In the genomic region with DNA sequence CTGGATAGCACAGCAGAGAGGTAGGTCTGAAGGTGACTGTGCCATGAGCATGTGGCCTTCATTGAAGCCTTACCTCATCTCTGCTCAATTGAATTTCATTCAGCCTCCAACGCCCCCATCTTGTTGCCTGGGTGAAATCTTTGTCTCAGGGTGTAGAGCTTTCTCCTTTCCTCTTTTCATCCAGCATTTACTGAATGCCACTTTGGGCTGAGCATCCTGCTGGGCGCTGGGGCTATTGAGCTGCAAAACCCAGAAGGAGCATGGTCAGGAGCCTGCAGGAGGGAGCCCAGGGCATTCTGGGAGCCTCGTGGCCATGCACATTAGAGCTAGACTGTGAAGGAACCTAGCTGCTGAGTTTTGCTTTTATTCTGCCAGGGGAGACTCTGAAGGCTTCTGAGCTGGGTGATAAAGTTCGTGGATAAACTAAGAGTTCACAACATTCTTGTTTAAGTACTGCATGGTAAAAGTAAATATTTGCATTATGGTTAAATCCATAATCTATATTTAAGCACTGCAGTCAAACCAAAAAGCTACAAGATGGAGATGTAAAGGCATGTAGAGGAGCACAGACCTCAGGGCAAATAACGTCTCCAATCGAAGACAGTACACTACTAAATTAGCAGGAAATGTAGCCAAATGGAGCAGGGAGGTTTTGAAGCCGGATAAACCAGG, we compare ENCODE assay signal across 2 cellular contexts.
TF ChIP-seq lines count a peak whose summit lies in the region.

No MANE protein-coding gene starts in this region.

TF ChIP-seq in GM23338, 12 proteins besides CTCF, POLR2A, EP300 and RAD21 (continued from another document):
- no peak for TF ChIP-seq ZNF462 (CRISPR knock-in tag; IDR thresholded peaks at IDR 0.05)

TF ChIP-seq in K562, 482 proteins besides CTCF, POLR2A, EP300 and RAD21 (continued from another document):
- TF ChIP-seq, protein P1, sequence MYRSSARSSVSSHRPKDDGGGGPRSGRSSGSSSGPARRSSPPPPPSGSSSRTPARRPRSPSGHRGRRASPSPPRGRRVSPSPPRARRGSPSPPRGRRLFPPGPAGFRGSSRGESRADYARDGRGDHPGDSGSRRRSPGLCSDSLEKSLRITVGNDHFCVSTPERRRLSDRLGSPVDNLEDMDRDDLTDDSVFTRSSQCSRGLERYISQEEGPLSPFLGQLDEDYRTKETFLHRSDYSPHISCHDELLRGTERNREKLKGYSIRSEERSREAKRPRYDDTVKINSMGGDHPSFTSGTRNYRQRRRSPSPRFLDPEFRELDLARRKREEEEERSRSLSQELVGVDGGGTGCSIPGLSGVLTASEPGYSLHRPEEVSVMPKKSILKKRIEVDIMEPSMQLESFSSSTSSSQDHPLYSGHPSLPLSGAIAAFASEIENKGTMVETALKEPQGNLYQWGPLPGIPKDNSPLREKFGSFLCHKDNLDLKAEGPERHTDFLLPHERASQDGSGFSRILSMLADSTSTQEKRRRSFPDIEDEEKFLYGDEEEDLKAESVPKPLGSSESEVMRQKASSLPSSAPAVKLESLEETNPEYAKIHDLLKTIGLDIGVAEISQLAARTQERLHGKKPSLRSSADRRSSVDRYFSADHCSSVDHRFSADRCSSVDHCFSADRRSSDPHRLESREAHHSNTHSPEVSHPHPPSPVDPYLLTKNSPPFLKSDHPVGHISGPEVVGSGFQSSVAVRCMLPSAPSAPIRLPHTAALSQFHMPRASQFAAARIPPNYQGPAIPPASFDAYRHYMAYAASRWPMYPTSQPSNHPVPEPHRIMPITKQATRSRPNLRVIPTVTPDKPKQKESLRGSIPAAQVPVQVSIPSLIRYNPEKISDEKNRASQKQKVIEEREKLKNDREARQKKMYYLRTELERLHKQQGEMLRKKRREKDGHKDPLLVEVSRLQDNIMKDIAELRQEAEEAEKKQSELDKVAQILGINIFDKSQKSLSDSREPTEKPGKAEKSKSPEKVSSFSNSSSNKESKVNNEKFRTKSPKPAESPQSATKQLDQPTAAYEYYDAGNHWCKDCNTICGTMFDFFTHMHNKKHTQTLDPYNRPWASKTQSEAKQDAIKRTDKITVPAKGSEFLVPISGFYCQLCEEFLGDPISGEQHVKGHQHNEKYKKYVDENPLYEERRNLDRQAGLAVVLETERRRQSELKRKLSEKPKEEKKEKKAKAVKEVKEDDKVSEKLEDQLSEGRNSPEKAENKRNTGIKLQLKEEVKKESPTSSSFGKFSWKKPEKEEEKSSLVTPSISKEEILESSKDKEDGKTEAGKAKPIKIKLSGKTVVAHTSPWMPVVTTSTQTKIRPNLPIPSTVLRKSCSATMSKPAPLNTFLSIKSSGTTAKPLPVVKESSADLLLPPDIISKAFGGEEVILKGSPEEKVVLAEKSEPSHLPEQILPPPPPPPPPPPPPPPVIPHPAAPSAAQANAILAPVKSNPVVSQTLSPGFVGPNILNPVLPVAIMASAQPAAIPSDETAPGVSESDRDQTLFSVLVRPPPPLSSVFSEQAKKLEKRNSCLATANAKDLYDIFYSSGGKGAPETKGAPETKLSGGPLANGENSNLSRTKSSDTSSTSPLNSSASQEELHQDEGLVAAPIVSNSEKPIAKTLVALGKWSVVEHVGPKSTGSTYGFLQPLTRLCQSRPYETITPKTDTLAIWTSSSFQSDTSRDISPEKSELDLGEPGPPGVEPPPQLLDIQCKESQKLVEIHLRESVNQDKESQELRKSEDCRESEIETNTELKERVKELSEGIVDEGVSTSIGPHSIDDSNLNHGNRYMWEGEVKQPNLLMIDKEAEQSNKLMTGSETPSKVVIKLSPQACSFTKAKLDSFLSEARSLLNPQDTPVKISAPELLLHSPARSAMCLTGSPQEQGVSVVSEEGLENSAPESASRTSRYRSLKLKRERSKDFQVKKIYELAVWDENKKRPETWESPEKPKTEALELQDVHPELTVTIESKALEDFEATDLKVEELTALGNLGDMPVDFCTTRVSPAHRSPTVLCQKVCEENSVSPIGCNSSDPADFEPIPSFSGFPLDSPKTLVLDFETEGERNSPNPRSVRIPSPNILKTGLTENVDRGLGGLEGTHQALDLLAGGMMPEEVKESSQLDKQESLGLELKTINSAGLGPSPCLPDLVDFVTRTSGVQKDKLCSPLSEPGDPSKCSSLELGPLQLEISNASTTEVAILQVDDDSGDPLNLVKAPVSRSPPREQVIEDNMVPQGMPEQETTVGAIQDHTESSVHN (IDR thresholded peaks at IDR 0.05; ENCODE audit: borderline replicate concordance in 1 of 2, low read depth in 1 of 2) = no peak
- TF ChIP-seq RBM22 (IDR thresholded peaks at IDR 0.05; ENCODE audit: low read depth, low read length, poor library complexity, severe bottlenecking) (no peak), NCOA4 (IDR thresholded peaks at IDR 0.05; ENCODE audit: partially characterized antibody) (no peak), NUFIP1 (IDR thresholded peaks at IDR 0.05; ENCODE audit: partially characterized antibody) (no peak), PURB (CRISPR knock-in tag; IDR thresholded peaks at IDR 0.05; ENCODE audit: low read depth) (no peak), IRF2 (CRISPR knock-in tag; IDR thresholded peaks at IDR 0.05) (no peak), KLF6 (CRISPR knock-in tag; IDR thresholded peaks at IDR 0.05; ENCODE audit: borderline replicate concordance) (no peak), NFATC3 (IDR thresholded peaks at IDR 0.05) (no peak), ZNF12 (CRISPR knock-in tag; IDR thresholded peaks at IDR 0.05) (no peak), BCL6 (CRISPR knock-in tag; IDR thresholded peaks at IDR 0.05) (no peak), KAT7 (CRISPR knock-in tag; IDR thresholded peaks at IDR 0.05; ENCODE audit: borderline replicate concordance) (no peak), ZNF431 (CRISPR knock-in tag; IDR thresholded peaks at IDR 0.05) (no peak), ZFP36 (IDR thresholded peaks at IDR 0.05; ENCODE audit: low read depth, low read length, partially characterized antibody) (no peak), DACH1 (IDR thresholded peaks at IDR 0.05; ENCODE audit: partially characterized antibody) (no peak), MCM2 (IDR thresholded peaks at IDR 0.05; ENCODE audit: low read depth) (no peak), L3MBTL2 (IDR thresholded peaks at IDR 0.05) (peak; percentile 57), HOXB6 (CRISPR knock-in tag; IDR thresholded peaks at IDR 0.05; ENCODE audit: borderline replicate concordance) (no peak), MED1 (CRISPR knock-in tag; IDR thresholded peaks at IDR 0.05; ENCODE audit: borderline replicate concordance) (no peak), SMAD4 (CRISPR knock-in tag; conservative IDR thresholded peaks at IDR 0.05) (no peak), NR4A1 (CRISPR knock-in tag; IDR thresholded peaks at IDR 0.05) (no peak), NR4A1 (tag; IDR thresholded peaks at IDR 0.05) (no peak), DMBX1 (CRISPR knock-in tag; IDR thresholded peaks at IDR 0.05; ENCODE audit: borderline replicate concordance) (no peak), MGA (IDR thresholded peaks at IDR 0.05) (peak; percentile 57), TBL1XR1 (IDR thresholded peaks at IDR 0.05; ENCODE audit: low read length in 2 of 2) (no peak), TAF7 (tag; IDR thresholded peaks at IDR 0.05) (no peak), TCF3 (CRISPR knock-in tag; IDR thresholded peaks at IDR 0.05) (no peak)
- TF ChIP-seq, protein P2, sequence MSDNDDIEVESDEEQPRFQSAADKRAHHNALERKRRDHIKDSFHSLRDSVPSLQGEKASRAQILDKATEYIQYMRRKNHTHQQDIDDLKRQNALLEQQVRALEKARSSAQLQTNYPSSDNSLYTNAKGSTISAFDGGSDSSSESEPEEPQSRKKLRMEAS (CRISPR knock-in tag; IDR thresholded peaks at IDR 0.05) = 0 out of 2 replicates have a peak, but pooled peaks have one; percentile 16
- TF ChIP-seq, protein P3, sequence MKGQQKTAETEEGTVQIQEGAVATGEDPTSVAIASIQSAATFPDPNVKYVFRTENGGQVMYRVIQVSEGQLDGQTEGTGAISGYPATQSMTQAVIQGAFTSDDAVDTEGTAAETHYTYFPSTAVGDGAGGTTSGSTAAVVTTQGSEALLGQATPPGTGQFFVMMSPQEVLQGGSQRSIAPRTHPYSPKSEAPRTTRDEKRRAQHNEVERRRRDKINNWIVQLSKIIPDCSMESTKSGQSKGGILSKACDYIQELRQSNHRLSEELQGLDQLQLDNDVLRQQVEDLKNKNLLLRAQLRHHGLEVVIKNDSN (CRISPR knock-in tag; IDR thresholded peaks at IDR 0.05) = no peak
